Comparison of ENCODE assay signal across 1 cellular context in genomic region chr1:150696995-150697927, GRCh38.
TF ChIP-seq lines count a peak whose summit lies in the region.

Gene GOLPH3L, minus strand, starts transcription at chr1:150697154. Its CDS starts 2,316 bp downstream, at chr1:150694838.

TF ChIP-seq in HepG2, 621 proteins besides CTCF, POLR2A, EP300 and RAD21 (continued from another document and continues in another):
- TF ChIP-seq, protein P1, sequence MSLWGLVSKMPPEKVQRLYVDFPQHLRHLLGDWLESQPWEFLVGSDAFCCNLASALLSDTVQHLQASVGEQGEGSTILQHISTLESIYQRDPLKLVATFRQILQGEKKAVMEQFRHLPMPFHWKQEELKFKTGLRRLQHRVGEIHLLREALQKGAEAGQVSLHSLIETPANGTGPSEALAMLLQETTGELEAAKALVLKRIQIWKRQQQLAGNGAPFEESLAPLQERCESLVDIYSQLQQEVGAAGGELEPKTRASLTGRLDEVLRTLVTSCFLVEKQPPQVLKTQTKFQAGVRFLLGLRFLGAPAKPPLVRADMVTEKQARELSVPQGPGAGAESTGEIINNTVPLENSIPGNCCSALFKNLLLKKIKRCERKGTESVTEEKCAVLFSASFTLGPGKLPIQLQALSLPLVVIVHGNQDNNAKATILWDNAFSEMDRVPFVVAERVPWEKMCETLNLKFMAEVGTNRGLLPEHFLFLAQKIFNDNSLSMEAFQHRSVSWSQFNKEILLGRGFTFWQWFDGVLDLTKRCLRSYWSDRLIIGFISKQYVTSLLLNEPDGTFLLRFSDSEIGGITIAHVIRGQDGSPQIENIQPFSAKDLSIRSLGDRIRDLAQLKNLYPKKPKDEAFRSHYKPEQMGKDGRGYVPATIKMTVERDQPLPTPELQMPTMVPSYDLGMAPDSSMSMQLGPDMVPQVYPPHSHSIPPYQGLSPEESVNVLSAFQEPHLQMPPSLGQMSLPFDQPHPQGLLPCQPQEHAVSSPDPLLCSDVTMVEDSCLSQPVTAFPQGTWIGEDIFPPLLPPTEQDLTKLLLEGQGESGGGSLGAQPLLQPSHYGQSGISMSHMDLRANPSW (CRISPR knock-in tag; IDR thresholded peaks at IDR 0.05; ENCODE audit: borderline replicate concordance): no peak
- no peak for TF ChIP-seq MEF2D (CRISPR knock-in tag; IDR thresholded peaks at IDR 0.05)
- TF ChIP-seq KAT7 (CRISPR knock-in tag; IDR thresholded peaks at IDR 0.05; ENCODE audit: borderline replicate concordance): no peak
- TF ChIP-seq MXD4 (CRISPR knock-in tag; IDR thresholded peaks at IDR 0.05): 0 out of 2 replicates have a peak, but pooled peaks have one; percentile 15
- no peak for TF ChIP-seq TEAD2 (CRISPR knock-in tag; IDR thresholded peaks at IDR 0.05)
- TF ChIP-seq, protein P2, sequence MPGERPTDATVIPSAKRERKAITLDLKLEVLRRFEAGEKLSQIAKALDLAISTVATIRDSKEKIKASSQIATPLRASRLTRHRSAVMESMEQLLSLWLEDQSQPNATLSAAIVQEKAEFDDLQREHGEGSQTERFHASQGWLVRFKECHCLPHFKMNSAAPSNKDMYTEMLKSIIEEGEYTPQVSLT (CRISPR knock-in tag; IDR thresholded peaks at IDR 0.05; ENCODE audit: borderline replicate concordance, low read depth): no peak
- no peak for TF ChIP-seq HCFC1 (IDR thresholded peaks at IDR 0.05; ENCODE audit: low read depth, low read length)
- TF ChIP-seq SYNCRIP (IDR thresholded peaks at IDR 0.05; ENCODE audit: insufficient read depth, low read depth, low read length): no peak
- TF ChIP-seq ELF4 (CRISPR knock-in tag; IDR thresholded peaks at IDR 0.05; ENCODE audit: borderline replicate concordance): peak; percentile 42; the same call in 1 of the 2 replicates
- TF ChIP-seq MAZ (IDR thresholded peaks at IDR 0.05; ENCODE audit: borderline replicate concordance, low read depth, low read length): peak; percentile 38; the same call in 1 of the 2 replicates
- TF ChIP-seq MAZ (CRISPR knock-in tag; IDR thresholded peaks at IDR 0.05; ENCODE audit: low read depth): no peak
- TF ChIP-seq NFATC3 (CRISPR knock-in tag; IDR thresholded peaks at IDR 0.05): no peak
- TF ChIP-seq ZSCAN20 (CRISPR knock-in tag; IDR thresholded peaks at IDR 0.05; ENCODE audit: borderline replicate concordance): no peak
- no peak for TF ChIP-seq ZZZ3 (CRISPR knock-in tag; IDR thresholded peaks at IDR 0.05; ENCODE audit: borderline replicate concordance)
- TF ChIP-seq RELA (CRISPR knock-in tag; IDR thresholded peaks at IDR 0.05): no peak
- TF ChIP-seq ZNF207 (IDR thresholded peaks at IDR 0.05; ENCODE audit: borderline replicate concordance): no peak
- TF ChIP-seq FOXC1 (CRISPR knock-in tag; IDR thresholded peaks at IDR 0.05; ENCODE audit: borderline replicate concordance): no peak
- TF ChIP-seq RNF2 (conservative IDR thresholded peaks at IDR 0.05; ENCODE audit: low read depth): no peak
- no peak for TF ChIP-seq GPN1 (CRISPR knock-in tag; IDR thresholded peaks at IDR 0.05; ENCODE audit: borderline replicate concordance)
- 0 out of 2 replicates have a peak, but pooled peaks have one; percentile 40 for TF ChIP-seq POGK (CRISPR knock-in tag; conservative IDR thresholded peaks at IDR 0.05)
- TF ChIP-seq ZSCAN21 (CRISPR knock-in tag; IDR thresholded peaks at IDR 0.05; ENCODE audit: borderline replicate concordance): no peak
- no peak for TF ChIP-seq NFKB2 (CRISPR knock-in tag; IDR thresholded peaks at IDR 0.05; ENCODE audit: borderline replicate concordance)
- TF ChIP-seq BRD4 (CRISPR knock-in tag; IDR thresholded peaks at IDR 0.05): no peak
- TF ChIP-seq, protein P3, sequence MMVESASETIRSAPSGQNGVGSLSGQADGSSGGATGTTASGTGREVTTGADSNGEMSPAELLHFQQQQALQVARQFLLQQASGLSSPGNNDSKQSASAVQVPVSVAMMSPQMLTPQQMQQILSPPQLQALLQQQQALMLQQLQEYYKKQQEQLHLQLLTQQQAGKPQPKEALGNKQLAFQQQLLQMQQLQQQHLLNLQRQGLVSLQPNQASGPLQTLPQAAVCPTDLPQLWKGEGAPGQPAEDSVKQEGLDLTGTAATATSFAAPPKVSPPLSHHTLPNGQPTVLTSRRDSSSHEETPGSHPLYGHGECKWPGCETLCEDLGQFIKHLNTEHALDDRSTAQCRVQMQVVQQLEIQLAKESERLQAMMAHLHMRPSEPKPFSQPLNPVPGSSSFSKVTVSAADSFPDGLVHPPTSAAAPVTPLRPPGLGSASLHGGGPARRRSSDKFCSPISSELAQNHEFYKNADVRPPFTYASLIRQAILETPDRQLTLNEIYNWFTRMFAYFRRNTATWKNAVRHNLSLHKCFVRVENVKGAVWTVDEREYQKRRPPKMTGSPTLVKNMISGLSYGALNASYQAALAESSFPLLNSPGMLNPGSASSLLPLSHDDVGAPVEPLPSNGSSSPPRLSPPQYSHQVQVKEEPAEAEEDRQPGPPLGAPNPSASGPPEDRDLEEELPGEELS (CRISPR knock-in tag; IDR thresholded peaks at IDR 0.05): no peak
- TF ChIP-seq HNRNPL (IDR thresholded peaks at IDR 0.05; ENCODE audit: low read depth, low read length): no peak
- no peak for TF ChIP-seq HNRNPH1 (optimal IDR thresholded peaks at IDR 0.05; ENCODE audit: low read depth, low read length)
- no peak for TF ChIP-seq CENPT (CRISPR knock-in tag; IDR thresholded peaks at IDR 0.05; ENCODE audit: low read depth)
- no peak for TF ChIP-seq MAFG (CRISPR knock-in tag; IDR thresholded peaks at IDR 0.05)
- no peak for TF ChIP-seq ZBTB21 (CRISPR knock-in tag; IDR thresholded peaks at IDR 0.05)
- no peak; the same call in 1 of the 2 replicates for TF ChIP-seq ZSCAN9 (CRISPR knock-in tag; IDR thresholded peaks at IDR 0.05; ENCODE audit: borderline replicate concordance)
- no peak for TF ChIP-seq HOXD1 (CRISPR knock-in tag; IDR thresholded peaks at IDR 0.05)
- no peak for TF ChIP-seq IKZF1 (IDR thresholded peaks at IDR 0.05)
- TF ChIP-seq YY1 (IDR thresholded peaks at IDR 0.05; ENCODE audit: insufficient read depth, insufficient replicate concordance, low read depth, low read length): no peak
- TF ChIP-seq ATAD3A (CRISPR knock-in tag; IDR thresholded peaks at IDR 0.05): no peak
- no peak for TF ChIP-seq ZBTB4 (CRISPR knock-in tag; IDR thresholded peaks at IDR 0.05; ENCODE audit: borderline replicate concordance)
- TF ChIP-seq KLF12 (CRISPR knock-in tag; IDR thresholded peaks at IDR 0.05; ENCODE audit: borderline replicate concordance): no peak
- TF ChIP-seq WIZ (CRISPR knock-in tag; IDR thresholded peaks at IDR 0.05): no peak
- TF ChIP-seq, protein P4, sequence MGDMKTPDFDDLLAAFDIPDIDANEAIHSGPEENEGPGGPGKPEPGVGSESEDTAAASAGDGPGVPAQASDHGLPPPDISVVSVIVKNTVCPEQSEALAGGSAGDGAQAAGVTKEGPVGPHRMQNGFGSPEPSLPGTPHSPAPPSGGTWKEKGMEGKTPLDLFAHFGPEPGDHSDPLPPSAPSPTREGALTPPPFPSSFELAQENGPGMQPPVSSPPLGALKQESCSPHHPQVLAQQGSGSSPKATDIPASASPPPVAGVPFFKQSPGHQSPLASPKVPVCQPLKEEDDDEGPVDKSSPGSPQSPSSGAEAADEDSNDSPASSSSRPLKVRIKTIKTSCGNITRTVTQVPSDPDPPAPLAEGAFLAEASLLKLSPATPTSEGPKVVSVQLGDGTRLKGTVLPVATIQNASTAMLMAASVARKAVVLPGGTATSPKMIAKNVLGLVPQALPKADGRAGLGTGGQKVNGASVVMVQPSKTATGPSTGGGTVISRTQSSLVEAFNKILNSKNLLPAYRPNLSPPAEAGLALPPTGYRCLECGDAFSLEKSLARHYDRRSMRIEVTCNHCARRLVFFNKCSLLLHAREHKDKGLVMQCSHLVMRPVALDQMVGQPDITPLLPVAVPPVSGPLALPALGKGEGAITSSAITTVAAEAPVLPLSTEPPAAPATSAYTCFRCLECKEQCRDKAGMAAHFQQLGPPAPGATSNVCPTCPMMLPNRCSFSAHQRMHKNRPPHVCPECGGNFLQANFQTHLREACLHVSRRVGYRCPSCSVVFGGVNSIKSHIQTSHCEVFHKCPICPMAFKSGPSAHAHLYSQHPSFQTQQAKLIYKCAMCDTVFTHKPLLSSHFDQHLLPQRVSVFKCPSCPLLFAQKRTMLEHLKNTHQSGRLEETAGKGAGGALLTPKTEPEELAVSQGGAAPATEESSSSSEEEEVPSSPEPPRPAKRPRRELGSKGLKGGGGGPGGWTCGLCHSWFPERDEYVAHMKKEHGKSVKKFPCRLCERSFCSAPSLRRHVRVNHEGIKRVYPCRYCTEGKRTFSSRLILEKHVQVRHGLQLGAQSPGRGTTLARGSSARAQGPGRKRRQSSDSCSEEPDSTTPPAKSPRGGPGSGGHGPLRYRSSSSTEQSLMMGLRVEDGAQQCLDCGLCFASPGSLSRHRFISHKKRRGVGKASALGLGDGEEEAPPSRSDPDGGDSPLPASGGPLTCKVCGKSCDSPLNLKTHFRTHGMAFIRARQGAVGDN (CRISPR knock-in tag; IDR thresholded peaks at IDR 0.05): no peak
- TF ChIP-seq MBNL3 (CRISPR knock-in tag; conservative IDR thresholded peaks at IDR 0.05): no peak
- TF ChIP-seq ZBTB10 (CRISPR knock-in tag; IDR thresholded peaks at IDR 0.05; ENCODE audit: borderline replicate concordance): no peak
- no peak for TF ChIP-seq FOSL1 (CRISPR knock-in tag; IDR thresholded peaks at IDR 0.05; ENCODE audit: borderline replicate concordance)
- no peak for TF ChIP-seq ZNF3 (CRISPR knock-in tag; IDR thresholded peaks at IDR 0.05)
- TF ChIP-seq ISL2 (CRISPR knock-in tag; IDR thresholded peaks at IDR 0.05): peak; percentile 26; the same call in 1 of the 2 replicates
- TF ChIP-seq ZNF292 (CRISPR knock-in tag; IDR thresholded peaks at IDR 0.05; ENCODE audit: borderline replicate concordance, low read depth): no peak
- TF ChIP-seq, protein P5, sequence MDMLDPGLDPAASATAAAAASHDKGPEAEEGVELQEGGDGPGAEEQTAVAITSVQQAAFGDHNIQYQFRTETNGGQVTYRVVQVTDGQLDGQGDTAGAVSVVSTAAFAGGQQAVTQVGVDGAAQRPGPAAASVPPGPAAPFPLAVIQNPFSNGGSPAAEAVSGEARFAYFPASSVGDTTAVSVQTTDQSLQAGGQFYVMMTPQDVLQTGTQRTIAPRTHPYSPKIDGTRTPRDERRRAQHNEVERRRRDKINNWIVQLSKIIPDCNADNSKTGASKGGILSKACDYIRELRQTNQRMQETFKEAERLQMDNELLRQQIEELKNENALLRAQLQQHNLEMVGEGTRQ (IDR thresholded peaks at IDR 0.05; ENCODE audit: low read depth, low read length): no peak
- TF ChIP-seq, protein P5 (CRISPR knock-in tag; IDR thresholded peaks at IDR 0.05; ENCODE audit: borderline replicate concordance): no peak
- TF ChIP-seq ZNF615 (CRISPR knock-in tag; IDR thresholded peaks at IDR 0.05; ENCODE audit: borderline replicate concordance): no peak
- TF ChIP-seq AGO2 (optimal IDR thresholded peaks at IDR 0.05; ENCODE audit: low read depth, low read length): no peak
- TF ChIP-seq JUN (CRISPR knock-in tag; IDR thresholded peaks at IDR 0.05): no peak
